In genomic region chr19:39516270-39516669, GRCh38 we compare ENCODE assay signal across 20 cellular contexts. TPM values are rescaled to one million over a fixed set of nuclear protein-coding genes. Genes with fewer than 3 reads are reported as not detected.
DNase-seq lines count a peak whose midpoint lies in the region; ATAC-seq and TF ChIP-seq lines count a peak whose summit lies in the region.
"Had no signal": no experiment of that assay in that cellular context is flagged by ENCODE, and none has a peak within 500 bp of the region (broad histone marks: within the 10 kb centered on the region; RNA-seq: fewer than 3 reads in every experiment).

No MANE protein-coding gene starts in this region.

- H3K4me2 ChIP-seq in neural progenitor cell = peak overlapping the region; percentile 95

- peaks cover 4% of the 10 kb centered on the region for H4K20me1 ChIP-seq in neural progenitor cell (ENCODE audit: low read depth)

- peak overlapping the region; percentile 95 for H2AFZ ChIP-seq in neural progenitor cell (replicated peaks)

- H3K79me2 ChIP-seq in neural progenitor cell (ENCODE audit: low read depth) = peaks cover 14% of the 10 kb centered on the region

- H3K4me1 ChIP-seq in neural progenitor cell = peaks cover 4% of the 10 kb centered on the region

- TF ChIP-seq CTCF in coronary artery (IDR thresholded peaks at IDR 0.05) = no peak
- TF ChIP-seq CTCF in neural progenitor cell (IDR thresholded peaks at IDR 0.05) = no peak
- no peak for TF ChIP-seq CTCF in GM10248 (IDR thresholded peaks at IDR 0.05; ENCODE audit: control extremely low read depth, extremely low read depth, low read depth, missing control alignments)

- peaks cover 2% of the 10 kb centered on the region for H3K36me3 Mint-ChIP-seq in IgD-negative memory B cell
- H3K36me3 Mint-ChIP-seq in neural progenitor cell = no peaks in the 10 kb centered on the region

- H3K9me3 Mint-ChIP-seq in IgD-negative memory B cell (no peaks in the 10 kb centered on the region), neural progenitor cell (peaks cover 3% of the 10 kb centered on the region)

- DNase-seq in NOMO-1 treated with DMSO at 0.1 percent for 48 hours (lab: John Stamatoyannopoulos, UW; ENCODE audit: unreplicated experiment) (peak; percentile 6), NOMO-1 treated with dmso at 0.1 percent for 144 hours (lab: John Stamatoyannopoulos, UW; ENCODE audit: unreplicated experiment) (no peak), coronary artery (ENCODE audit: low spot score) (no peak), neural progenitor cell (ENCODE audit: low spot score) (no peak), GM10248 (ENCODE audit: extremely low spot score) (no peak), EL (no peak)
- DNase-seq: 8988T; activated CD4-positive, alpha-beta T cell treated with anti-CD3 and anti-CD28 coated beads, Interleukin-2, amount 50 U/mL, for 48 hours; DMS 273 treated with DMSO at 0.1 percent for 48 hours; effector CD4-positive, alpha-beta T cell; NCI-H1105 treated with DMSO at 0.1 percent for 48 hours; NCI-H524 treated with DMSO at 0.1 percent for 48 hours; testis had no signal

- H3K4me1 Mint-ChIP-seq in IgD-negative memory B cell = peaks cover 6 to 9% (median 7%) of the 10 kb centered on the region in 3 donors
- peaks cover 21% of the 10 kb centered on the region for H3K4me1 Mint-ChIP-seq in neural progenitor cell

- peaks cover 42% of the 10 kb centered on the region for H3K27me3 ChIP-seq in neural progenitor cell

- no peak overlapping the region for H3K27ac Mint-ChIP-seq in IgD-negative memory B cell
- H3K27ac Mint-ChIP-seq in neural progenitor cell = no peak overlapping the region

- no peak for ATAC-seq in SK-N-SH treated with all-trans-retinoic acid at 6 μM for 48 hours

- H3F3A ChIP-seq in neural progenitor cell (ENCODE audit: low read depth) = peaks cover 31% of the 10 kb centered on the region

- H3K4me3 ChIP-seq in coronary artery = peak overlapping the region; percentile 63
- H3K4me3 ChIP-seq in neural progenitor cell = peak overlapping the region; percentile 94

- H3K27me3 Mint-ChIP-seq in IgD-negative memory B cell = peaks cover 32% of the 10 kb centered on the region
- H3K27me3 Mint-ChIP-seq in neural progenitor cell (ENCODE audit: insufficient read depth, low read depth) = peaks cover 56% of the 10 kb centered on the region

- peak overlapping the region in 3 of 4 donors; percentile 14 to 91 (median 73) for H3K4me3 Mint-ChIP-seq in IgD-negative memory B cell
- H3K4me3 Mint-ChIP-seq in neural progenitor cell = peak overlapping the region; percentile 83

- H3K27ac ChIP-seq in coronary artery = no peak overlapping the region
- no peak overlapping the region for H3K27ac ChIP-seq in neural progenitor cell
- H3K27ac ChIP-seq: HL-60, testis had no signal

- POLR2A ChIA-PET in GM10248 (lab: Yijun Ruan, JAX) = no interaction called here

- no peaks in the 10 kb centered on the region for H3K36me3 ChIP-seq in neural progenitor cell

- CTCF ChIA-PET in GM10248 (lab: Yijun Ruan, JAX) = interaction anchor here (1.5 to 3.1 kb wide), 2 partner anchors 17 to 406 kb away, joined by 5 to 18 read pairs; partner anchors contain the start of gene EID2B

- H3K9ac ChIP-seq in neural progenitor cell = peak overlapping the region; percentile 47

- no peaks in the 10 kb centered on the region for H3K9me3 ChIP-seq in neural progenitor cell (ENCODE audit: low read depth)
- H3K9me3 ChIP-seq: testis had no signal

TF ChIP-seq in SK-N-SH treated with all-trans-retinoic acid at 6 μM for 48 hours, 23 proteins besides CTCF, POLR2A, EP300 and RAD21:
- TF ChIP-seq OSR1 (CRISPR knock-in tag; IDR thresholded peaks at IDR 0.05) (no peak), ARNTL (CRISPR knock-in tag; IDR thresholded peaks at IDR 0.05; ENCODE audit: borderline replicate concordance, low read depth) (no peak), CSDC2 (CRISPR knock-in tag; IDR thresholded peaks at IDR 0.05) (no peak)

RNA-seq across cellular contexts. Expression of gene SELENOV, which starts 1.3 kb away (rescaled TPM):
- polyA plus RNA-seq in IgD-negative memory B cell = not detected
- 0.73 and 6.2 TPM in 2 replicates for total RNA-seq in neural progenitor cell (ENCODE audit: low replicate concordance)
- total RNA-seq: aorta, lower leg skin, renal cortical epithelial cell, SK-MEL-5 had no signal
- polyA plus RNA-seq: aorta had no signal

RNA-seq across cellular contexts. Expression of gene EID2B, which starts 16.4 kb away (rescaled TPM):
- 2.5 TPM for polyA plus RNA-seq in IgD-negative memory B cell
- total RNA-seq in neural progenitor cell (ENCODE audit: low replicate concordance) = 10.1 and 11.1 TPM in 2 replicates

RNA-seq across cellular contexts. Expression of gene DLL3, which starts 17.5 kb away (rescaled TPM):
- 1.5 TPM for polyA plus RNA-seq in IgD-negative memory B cell
- total RNA-seq in neural progenitor cell (ENCODE audit: low replicate concordance) = 0.37 and 2.8 TPM in 2 replicates
- total RNA-seq: aorta had no signal
- polyA plus RNA-seq: aorta had no signal

RNA-seq across cellular contexts. Expression of gene EID2, which starts 23.7 kb away (rescaled TPM):
- 14.6 TPM for polyA plus RNA-seq in IgD-negative memory B cell
- total RNA-seq in neural progenitor cell (ENCODE audit: low replicate concordance) = 20.0 and 23.5 TPM in 2 replicates

RNA-seq across cellular contexts. Expression of gene TIMM50, which starts 35.6 kb away (rescaled TPM):
- 56.8 TPM for polyA plus RNA-seq in IgD-negative memory B cell
- 39.9 and 79.3 TPM in 2 replicates for total RNA-seq in neural progenitor cell (ENCODE audit: low replicate concordance)
